ENCODE assay signal across 1 cellular context in genomic region chr20:43942661-43943285, GRCh38.
TF ChIP-seq lines count a peak whose summit lies in the region.

No MANE protein-coding gene starts in this region.

TF ChIP-seq in K562, 482 proteins besides CTCF, POLR2A, EP300 and RAD21 (continued from another document):
- TF ChIP-seq JUND (IDR thresholded peaks at IDR 0.05; ENCODE audit: borderline replicate concordance, low read depth, low read length) (peak; percentile 69; the same call in 1 of the 2 replicates), JUND (tag; IDR thresholded peaks at IDR 0.05; ENCODE audit: borderline replicate concordance, low read depth, low read length) (peak; percentile 55; the same call in 1 of the 3 replicates), ARID1B (IDR thresholded peaks at IDR 0.05) (peak; percentile 35; the same call in 1 of the 2 replicates), OTX1 (CRISPR knock-in tag; IDR thresholded peaks at IDR 0.05) (no peak), ZNF589 (CRISPR knock-in tag; IDR thresholded peaks at IDR 0.05; ENCODE audit: low read depth) (no peak), MAFF (IDR thresholded peaks at IDR 0.05; ENCODE audit: low read length) (peak; percentile 44; the same call in 1 of the 2 replicates), MEF2A (IDR thresholded peaks at IDR 0.05; ENCODE audit: control insufficient read depth, low read depth, low read length) (no peak), ZNF449 (CRISPR knock-in tag; IDR thresholded peaks at IDR 0.05) (no peak), C11orf30 (IDR thresholded peaks at IDR 0.05; ENCODE audit: low read depth) (peak; percentile 80), E2F4 (CRISPR knock-in tag; IDR thresholded peaks at IDR 0.05; ENCODE audit: low read depth) (no peak), MAFK (IDR thresholded peaks at IDR 0.05; ENCODE audit: low read length) (peak; percentile 46; the same call in 1 of the 2 replicates), ESRRA (IDR thresholded peaks at IDR 0.05; ENCODE audit: borderline replicate concordance, low read depth) (no peak), BCOR (IDR thresholded peaks at IDR 0.05) (no peak), MAFG (tag; conservative IDR thresholded peaks at IDR 0.05) (peak; percentile 88), THRAP3 (IDR thresholded peaks at IDR 0.05; ENCODE audit: borderline replicate concordance) (no peak), PHB2 (IDR thresholded peaks at IDR 0.05; ENCODE audit: low read depth) (no peak), MXI1 (IDR thresholded peaks at IDR 0.05; ENCODE audit: low read depth, low read length) (no peak), ZNF76 (CRISPR knock-in tag; IDR thresholded peaks at IDR 0.05; ENCODE audit: borderline replicate concordance) (no peak), NFE2 (IDR thresholded peaks at IDR 0.05; ENCODE audit: low read depth) (peak; percentile 67; the same call in 1 of the 2 replicates), HMGN3 (IDR thresholded peaks at IDR 0.05; ENCODE audit: borderline replicate concordance, extremely low read depth, insufficient read length, low read depth, low read length) (no peak), ATF1 (CRISPR knock-in tag; IDR thresholded peaks at IDR 0.05) (no peak), ATF1 (tag; IDR thresholded peaks at IDR 0.05) (no peak), CEBPG (CRISPR knock-in tag; IDR thresholded peaks at IDR 0.05) (no peak), CEBPG (tag; conservative IDR thresholded peaks at IDR 0.05 in 1 of 2, IDR thresholded peaks at IDR 0.05 in 1 of 2) (0 out of 4 replicates have a peak, but pooled peaks of 1 of the 2 experiments have one; percentile 33), PHB (CRISPR knock-in tag; IDR thresholded peaks at IDR 0.05) (no peak), FOXJ2 (tag; IDR thresholded peaks at IDR 0.05) (peak; percentile 73), TSC22D4 (tag; IDR thresholded peaks at IDR 0.05) (no peak), RB1 (IDR thresholded peaks at IDR 0.05; ENCODE audit: low read depth) (no peak), TEAD2 (tag; IDR thresholded peaks at IDR 0.05) (no peak), LARP7 (IDR thresholded peaks at IDR 0.05) (no peak), ELF2 (CRISPR knock-in tag; IDR thresholded peaks at IDR 0.05) (no peak), EGR1 (conservative IDR thresholded peaks at IDR 0.05) (no peak), ZNF436 (CRISPR knock-in tag; IDR thresholded peaks at IDR 0.05) (no peak), KLF13 (tag; IDR thresholded peaks at IDR 0.05; ENCODE audit: borderline replicate concordance, low read depth) (no peak), MTA3 (IDR thresholded peaks at IDR 0.05; ENCODE audit: borderline replicate concordance) (no peak), ZNF316 (IDR thresholded peaks at IDR 0.05) (peak; percentile 82), HDAC2 (IDR thresholded peaks at IDR 0.05) (no peak), SMARCA4 (IDR thresholded peaks at IDR 0.05) (no peak), FOSL1 (tag; conservative IDR thresholded peaks at IDR 0.05) (peak; percentile 80), CC2D1A (IDR thresholded peaks at IDR 0.05) (no peak), TAL1 (IDR thresholded peaks at IDR 0.05) (no peak), ZNF174 (CRISPR knock-in tag; IDR thresholded peaks at IDR 0.05) (no peak)
- TF ChIP-seq, protein P1, sequence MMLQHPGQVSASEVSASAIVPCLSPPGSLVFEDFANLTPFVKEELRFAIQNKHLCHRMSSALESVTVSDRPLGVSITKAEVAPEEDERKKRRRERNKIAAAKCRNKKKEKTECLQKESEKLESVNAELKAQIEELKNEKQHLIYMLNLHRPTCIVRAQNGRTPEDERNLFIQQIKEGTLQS (IDR thresholded peaks at IDR 0.05) = peak; percentile 53; the same call in 1 of the 2 replicates
- TF ChIP-seq, protein P1 (CRISPR knock-in tag; conservative IDR thresholded peaks at IDR 0.05) = no peak
- TF ChIP-seq, protein P2, sequence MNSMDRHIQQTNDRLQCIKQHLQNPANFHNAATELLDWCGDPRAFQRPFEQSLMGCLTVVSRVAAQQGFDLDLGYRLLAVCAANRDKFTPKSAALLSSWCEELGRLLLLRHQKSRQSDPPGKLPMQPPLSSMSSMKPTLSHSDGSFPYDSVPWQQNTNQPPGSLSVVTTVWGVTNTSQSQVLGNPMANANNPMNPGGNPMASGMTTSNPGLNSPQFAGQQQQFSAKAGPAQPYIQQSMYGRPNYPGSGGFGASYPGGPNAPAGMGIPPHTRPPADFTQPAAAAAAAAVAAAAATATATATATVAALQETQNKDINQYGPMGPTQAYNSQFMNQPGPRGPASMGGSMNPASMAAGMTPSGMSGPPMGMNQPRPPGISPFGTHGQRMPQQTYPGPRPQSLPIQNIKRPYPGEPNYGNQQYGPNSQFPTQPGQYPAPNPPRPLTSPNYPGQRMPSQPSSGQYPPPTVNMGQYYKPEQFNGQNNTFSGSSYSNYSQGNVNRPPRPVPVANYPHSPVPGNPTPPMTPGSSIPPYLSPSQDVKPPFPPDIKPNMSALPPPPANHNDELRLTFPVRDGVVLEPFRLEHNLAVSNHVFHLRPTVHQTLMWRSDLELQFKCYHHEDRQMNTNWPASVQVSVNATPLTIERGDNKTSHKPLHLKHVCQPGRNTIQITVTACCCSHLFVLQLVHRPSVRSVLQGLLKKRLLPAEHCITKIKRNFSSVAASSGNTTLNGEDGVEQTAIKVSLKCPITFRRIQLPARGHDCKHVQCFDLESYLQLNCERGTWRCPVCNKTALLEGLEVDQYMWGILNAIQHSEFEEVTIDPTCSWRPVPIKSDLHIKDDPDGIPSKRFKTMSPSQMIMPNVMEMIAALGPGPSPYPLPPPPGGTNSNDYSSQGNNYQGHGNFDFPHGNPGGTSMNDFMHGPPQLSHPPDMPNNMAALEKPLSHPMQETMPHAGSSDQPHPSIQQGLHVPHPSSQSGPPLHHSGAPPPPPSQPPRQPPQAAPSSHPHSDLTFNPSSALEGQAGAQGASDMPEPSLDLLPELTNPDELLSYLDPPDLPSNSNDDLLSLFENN (IDR thresholded peaks at IDR 0.05; ENCODE audit: low read depth in 2 of 2, low read length in 2 of 2) = no peak
- TF ChIP-seq, protein P3, sequence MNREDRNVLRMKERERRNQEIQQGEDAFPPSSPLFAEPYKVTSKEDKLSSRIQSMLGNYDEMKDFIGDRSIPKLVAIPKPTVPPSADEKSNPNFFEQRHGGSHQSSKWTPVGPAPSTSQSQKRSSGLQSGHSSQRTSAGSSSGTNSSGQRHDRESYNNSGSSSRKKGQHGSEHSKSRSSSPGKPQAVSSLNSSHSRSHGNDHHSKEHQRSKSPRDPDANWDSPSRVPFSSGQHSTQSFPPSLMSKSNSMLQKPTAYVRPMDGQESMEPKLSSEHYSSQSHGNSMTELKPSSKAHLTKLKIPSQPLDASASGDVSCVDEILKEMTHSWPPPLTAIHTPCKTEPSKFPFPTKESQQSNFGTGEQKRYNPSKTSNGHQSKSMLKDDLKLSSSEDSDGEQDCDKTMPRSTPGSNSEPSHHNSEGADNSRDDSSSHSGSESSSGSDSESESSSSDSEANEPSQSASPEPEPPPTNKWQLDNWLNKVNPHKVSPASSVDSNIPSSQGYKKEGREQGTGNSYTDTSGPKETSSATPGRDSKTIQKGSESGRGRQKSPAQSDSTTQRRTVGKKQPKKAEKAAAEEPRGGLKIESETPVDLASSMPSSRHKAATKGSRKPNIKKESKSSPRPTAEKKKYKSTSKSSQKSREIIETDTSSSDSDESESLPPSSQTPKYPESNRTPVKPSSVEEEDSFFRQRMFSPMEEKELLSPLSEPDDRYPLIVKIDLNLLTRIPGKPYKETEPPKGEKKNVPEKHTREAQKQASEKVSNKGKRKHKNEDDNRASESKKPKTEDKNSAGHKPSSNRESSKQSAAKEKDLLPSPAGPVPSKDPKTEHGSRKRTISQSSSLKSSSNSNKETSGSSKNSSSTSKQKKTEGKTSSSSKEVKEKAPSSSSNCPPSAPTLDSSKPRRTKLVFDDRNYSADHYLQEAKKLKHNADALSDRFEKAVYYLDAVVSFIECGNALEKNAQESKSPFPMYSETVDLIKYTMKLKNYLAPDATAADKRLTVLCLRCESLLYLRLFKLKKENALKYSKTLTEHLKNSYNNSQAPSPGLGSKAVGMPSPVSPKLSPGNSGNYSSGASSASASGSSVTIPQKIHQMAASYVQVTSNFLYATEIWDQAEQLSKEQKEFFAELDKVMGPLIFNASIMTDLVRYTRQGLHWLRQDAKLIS (CRISPR knock-in tag; IDR thresholded peaks at IDR 0.05) = no peak
